ENCODE assay signal across 2 cellular contexts in the genomic region with DNA sequence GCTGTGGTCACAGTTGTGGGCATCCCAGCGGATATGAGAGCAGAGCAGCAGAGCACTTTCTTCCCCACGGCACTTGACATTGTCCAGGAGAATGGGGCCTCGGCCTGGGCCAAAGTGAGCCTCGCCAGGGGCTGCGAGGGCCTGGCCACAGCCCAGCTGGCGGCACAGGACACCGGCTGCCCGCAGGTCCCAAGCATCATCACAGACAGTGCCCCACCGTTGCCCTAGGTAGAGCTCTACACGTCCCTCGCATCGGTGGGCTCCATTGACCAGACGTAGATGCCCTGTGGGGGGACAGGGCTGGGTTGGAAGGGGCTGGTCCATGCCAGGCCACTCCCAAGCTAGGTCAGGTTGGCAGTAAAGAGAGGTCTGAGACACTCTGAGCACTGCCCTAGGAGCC.
TF ChIP-seq lines count a peak whose summit lies in the region.

No MANE protein-coding gene starts in this region.

TF ChIP-seq in A549, 52 proteins besides CTCF, POLR2A, EP300 and RAD21:
- TF ChIP-seq GATA3 (IDR thresholded peaks at IDR 0.05; ENCODE audit: borderline replicate concordance) (no peak), EHMT2 (IDR thresholded peaks at IDR 0.05; ENCODE audit: low read depth) (no peak), ZNF302 (CRISPR knock-in tag; IDR thresholded peaks at IDR 0.05) (no peak), CBX2 (IDR thresholded peaks at IDR 0.05; ENCODE audit: borderline replicate concordance, low read depth) (no peak), FOSB (CRISPR knock-in tag; IDR thresholded peaks at IDR 0.05) (no peak), HDAC2 (IDR thresholded peaks at IDR 0.05) (no peak), PHF8 (IDR thresholded peaks at IDR 0.05; ENCODE audit: borderline replicate concordance, low read depth) (no peak), CHD4 (IDR thresholded peaks at IDR 0.05; ENCODE audit: borderline replicate concordance) (no peak), TFCP2L1 (CRISPR knock-in tag; IDR thresholded peaks at IDR 0.05) (no peak), FOSL2 (IDR thresholded peaks at IDR 0.05) (no peak), FOSL2 (CRISPR knock-in tag; IDR thresholded peaks at IDR 0.05) (no peak), TP53 (CRISPR knock-in tag; IDR thresholded peaks at IDR 0.05) (no peak), ZFP36 (IDR thresholded peaks at IDR 0.05; ENCODE audit: borderline replicate concordance, partially characterized antibody) (no peak), NFE2L2 (conservative IDR thresholded peaks at IDR 0.05; ENCODE audit: low read length) (no peak), FOXS1 (CRISPR knock-in tag; IDR thresholded peaks at IDR 0.05) (no peak), NPAS2 (CRISPR knock-in tag; IDR thresholded peaks at IDR 0.05; ENCODE audit: borderline replicate concordance) (no peak)

TF ChIP-seq in endothelial cell of umbilical vein, 7 proteins besides CTCF, POLR2A, EP300 and RAD21:
- TF ChIP-seq, protein P1, sequence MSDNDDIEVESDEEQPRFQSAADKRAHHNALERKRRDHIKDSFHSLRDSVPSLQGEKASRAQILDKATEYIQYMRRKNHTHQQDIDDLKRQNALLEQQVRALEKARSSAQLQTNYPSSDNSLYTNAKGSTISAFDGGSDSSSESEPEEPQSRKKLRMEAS (IDR thresholded peaks at IDR 0.05; ENCODE audit: insufficient read depth, insufficient read length) = no peak
- TF ChIP-seq JUN (IDR thresholded peaks at IDR 0.05; ENCODE audit: borderline replicate concordance, insufficient read depth, insufficient read length, low read depth) (no peak), POLR2AphosphoS5 (IDR thresholded peaks at IDR 0.05; ENCODE audit: insufficient read depth, low read depth, low read length) (no peak), MYC (IDR thresholded peaks at IDR 0.05; ENCODE audit: low read depth, low read length) (no peak), GATA2 (IDR thresholded peaks at IDR 0.05; ENCODE audit: insufficient read depth, insufficient read length, low read depth, low read length) (no peak), EZH2 (IDR thresholded peaks at IDR 0.05; ENCODE audit: borderline replicate concordance, low read depth, low read length, severe bottlenecking) (no peak), FOS (IDR thresholded peaks at IDR 0.05; ENCODE audit: borderline replicate concordance, insufficient read depth, low read length) (no peak)
TF ChIP-seq in endothelial cell of umbilical vein: peak in this region for 0.
